ENCODE assay signal across 26 cellular contexts in the genomic region with DNA sequence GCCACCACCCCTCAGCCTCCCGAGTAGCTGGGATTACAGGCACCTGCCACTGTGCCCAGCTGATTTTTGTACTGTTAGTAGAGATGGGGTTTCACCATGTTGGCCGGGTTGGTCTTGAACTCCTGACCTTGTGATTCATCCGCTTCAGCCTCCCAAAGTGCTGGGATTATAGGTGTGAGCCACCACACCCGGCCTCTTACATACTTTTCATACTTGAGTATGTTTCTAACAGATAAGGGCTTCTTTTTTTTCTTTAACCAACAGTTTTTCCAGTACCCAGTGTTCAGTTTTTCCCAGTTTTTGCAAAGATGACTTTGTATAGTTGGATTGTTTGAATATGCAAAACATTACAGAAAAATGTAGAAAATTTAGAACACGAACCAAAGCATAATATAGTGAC. TPM values are rescaled to one million over a fixed set of nuclear protein-coding genes. Genes with fewer than 3 reads are reported as not detected.
DNase-seq lines count a peak whose midpoint lies in the region; ATAC-seq lines count a peak whose summit lies in the region.
"Had no signal": no experiment of that assay in that cellular context is flagged by ENCODE, and none has a peak within 500 bp of the region (broad histone marks: within the 10 kb centered on the region; RNA-seq: fewer than 3 reads in every experiment).

No MANE protein-coding gene starts in this region.

- no peak for ATAC-seq in activated naive CD4-positive, alpha-beta T cell treated with anti-CD3 and anti-CD28 coated beads, Interleukin-2, amount 50 U/mL, for 72 hours
- ATAC-seq in effector memory CD8-positive, alpha-beta T cell (replicated peaks), result no peak
- no peak for ATAC-seq in stimulated activated memory B cell treated with anti-CD40 and anti-IgM and Interleukin-4, amounts not matched to agents 10 μg/mL and 1 μg/mL and 100 μg/mL, for 72 hours
- no peak for ATAC-seq in left colon
- ATAC-seq: activated CD4-positive, CD25-positive, alpha-beta regulatory T cell treated with anti-CD3 and anti-CD28 coated beads, Interleukin-2, amount 50 U/mL, for 24 hours; gastroesophageal sphincter had no signal

- H3K36me3 Mint-ChIP-seq in activated naive CD4-positive, alpha-beta T cell treated with anti-CD3 and anti-CD28 coated beads for 36 hours (ENCODE audit: low read depth), result peaks cover 48% of the 10 kb centered on the region
- H3K36me3 Mint-ChIP-seq in activated naive CD4-positive, alpha-beta T cell treated with anti-CD3 and anti-CD28 coated beads, Interleukin-2, amount 50 U/mL, for 72 hours, result peaks cover 6 to 41% of the 10 kb centered on the region in 2 donors
- H3K36me3 Mint-ChIP-seq in effector memory CD8-positive, alpha-beta T cell (ENCODE audit: insufficient read depth), result peaks cover 64% of the 10 kb centered on the region
- peaks cover 21% of the 10 kb centered on the region for H3K36me3 Mint-ChIP-seq in stimulated activated memory B cell treated with anti-CD40 and anti-IgM and Interleukin-4, amounts not matched to agents 10 μg/mL and 1 μg/mL and 100 μg/mL, for 72 hours

- no peak for DNase-seq in activated naive CD4-positive, alpha-beta T cell treated with anti-CD3 and anti-CD28 coated beads for 36 hours
- DNase-seq in activated naive CD4-positive, alpha-beta T cell treated with anti-CD3 and anti-CD28 coated beads, Interleukin-2, amount 50 U/mL, for 72 hours (ENCODE audit: low spot score in 2 of 2), result no peak
- DNase-seq in NCI-H226, result peak; percentile 51
- DNase-seq in effector memory CD8-positive, alpha-beta T cell, result no peak
- DNase-seq in activated CD4-positive, alpha-beta T cell treated with anti-CD3 and anti-CD28 coated beads, Interleukin-2, amount 50 U/mL, for 48 hours, result no peak
- no peak for DNase-seq in OCI-M1 (lab: John Stamatoyannopoulos, UW)
- DNase-seq in left colon, result no peak
- DNase-seq: activated CD8-positive, alpha-beta memory T cell treated with anti-CD3 and anti-CD28 coated beads for 24 hours; BE2C; brain microvascular endothelial cell; colonic mucosa; DMS79 treated with DMSO at 0.1 percent for 48 hours; esophagus squamous epithelium; H7; islet precursor cell; lower lobe of right lung; MM.1S; NCI-H1436; NCI-H524 treated with DMSO at 0.1 percent for 48 hours; nucleus accumbens; stimulated activated CD4-positive, alpha-beta T cell treated with anti-CD3 and anti-CD28 coated beads, Interleukin-2, amount 100 ng/mL, for 48 hours; stimulated activated naive CD4-positive, alpha-beta T cell treated with Interleukin-2 at 50 U/mL for 16 hours had no signal

- H3K9me3 Mint-ChIP-seq in activated naive CD4-positive, alpha-beta T cell treated with anti-CD3 and anti-CD28 coated beads for 36 hours, result no peaks in the 10 kb centered on the region
- no peaks in the 10 kb centered on the region for H3K9me3 Mint-ChIP-seq in activated naive CD4-positive, alpha-beta T cell treated with anti-CD3 and anti-CD28 coated beads, Interleukin-2, amount 50 U/mL, for 72 hours
- no peaks in the 10 kb centered on the region for H3K9me3 Mint-ChIP-seq in effector memory CD8-positive, alpha-beta T cell
- H3K9me3 Mint-ChIP-seq in stimulated activated memory B cell treated with anti-CD40 and anti-IgM and Interleukin-4, amounts not matched to agents 10 μg/mL and 1 μg/mL and 100 μg/mL, for 72 hours, result no peaks in the 10 kb centered on the region
- H3K9me3 Mint-ChIP-seq: activated T-helper 1 cell treated with anti-CD3 and anti-CD28 coated beads, Interleukin-12 subunit alpha, Interleukin-12 subunit beta, Interleukin-2, Interleukin-4 antibody, amounts not matched to agents 30 ng/mL and 10 ng/mL and 1 ng/mL, durations not matched to agents 14 hours and 24 hours and 36 hours had no signal

- H3K4me3 Mint-ChIP-seq in activated naive CD4-positive, alpha-beta T cell treated with anti-CD3 and anti-CD28 coated beads for 36 hours, result no peak overlapping the region
- peak overlapping the region; percentile 23 to 44 for H3K4me3 Mint-ChIP-seq in effector memory CD8-positive, alpha-beta T cell
- H3K4me3 Mint-ChIP-seq in stimulated activated memory B cell treated with anti-CD40 and anti-IgM and Interleukin-4, amounts not matched to agents 10 μg/mL and 1 μg/mL and 100 μg/mL, for 72 hours, result no peak overlapping the region
- H3K4me3 Mint-ChIP-seq: activated T-helper 1 cell treated with anti-CD3 and anti-CD28 coated beads, Interleukin-12 subunit alpha, Interleukin-12 subunit beta, Interleukin-2, Interleukin-4 antibody, amounts not matched to agents 30 ng/mL and 10 ng/mL and 1 ng/mL, durations not matched to agents 14 hours and 24 hours and 36 hours had no signal

- CTCF ChIA-PET in activated naive CD4-positive, alpha-beta T cell treated with anti-CD3 and anti-CD28 coated beads for 36 hours (lab: Charles Lee), result interaction anchor here (0.7 to 3.3 kb wide), 3 partner anchors 12 to 163 kb away, joined by 3 to 11 read pairs (median 6); no protein-coding TSS in a partner anchor

- H3K27me3 Mint-ChIP-seq in activated naive CD4-positive, alpha-beta T cell treated with anti-CD3 and anti-CD28 coated beads for 36 hours (ENCODE audit: low read depth), result no peaks in the 10 kb centered on the region
- no peaks in the 10 kb centered on the region for H3K27me3 Mint-ChIP-seq in effector memory CD8-positive, alpha-beta T cell
- H3K27me3 Mint-ChIP-seq in stimulated activated memory B cell treated with anti-CD40 and anti-IgM and Interleukin-4, amounts not matched to agents 10 μg/mL and 1 μg/mL and 100 μg/mL, for 72 hours, result no peaks in the 10 kb centered on the region

- peaks cover 91% of the 10 kb centered on the region for H3K4me1 Mint-ChIP-seq in activated naive CD4-positive, alpha-beta T cell treated with anti-CD3 and anti-CD28 coated beads for 36 hours (ENCODE audit: low read depth)
- peaks cover 62 to 81% of the 10 kb centered on the region in 2 donors for H3K4me1 Mint-ChIP-seq in effector memory CD8-positive, alpha-beta T cell (ENCODE audit: low read depth in 2 of 2)
- H3K4me1 Mint-ChIP-seq in stimulated activated memory B cell treated with anti-CD40 and anti-IgM and Interleukin-4, amounts not matched to agents 10 μg/mL and 1 μg/mL and 100 μg/mL, for 72 hours, result peaks cover 84% of the 10 kb centered on the region

- peak overlapping the region; percentile 61 for H3K27ac Mint-ChIP-seq in activated naive CD4-positive, alpha-beta T cell treated with anti-CD3 and anti-CD28 coated beads for 36 hours
- peak overlapping the region in 1 of 2 donors; percentile 74 for H3K27ac Mint-ChIP-seq in activated naive CD4-positive, alpha-beta T cell treated with anti-CD3 and anti-CD28 coated beads, Interleukin-2, amount 50 U/mL, for 72 hours
- H3K27ac Mint-ChIP-seq in effector memory CD8-positive, alpha-beta T cell, result peak overlapping the region; percentile 52 to 78
- H3K27ac Mint-ChIP-seq in stimulated activated memory B cell treated with anti-CD40 and anti-IgM and Interleukin-4, amounts not matched to agents 10 μg/mL and 1 μg/mL and 100 μg/mL, for 72 hours, result peak overlapping the region; percentile 57
- H3K27ac Mint-ChIP-seq: activated T-helper 1 cell treated with anti-CD3 and anti-CD28 coated beads, Interleukin-12 subunit alpha, Interleukin-12 subunit beta, Interleukin-2, Interleukin-4 antibody, amounts not matched to agents 30 ng/mL and 10 ng/mL and 1 ng/mL, durations not matched to agents 14 hours and 24 hours and 36 hours had no signal

- intact Hi-C loops in activated naive CD4-positive, alpha-beta T cell treated with anti-CD3 and anti-CD28 coated beads for 36 hours (cut with micrococcal nuclease), result loop anchor here (5.0 kb wide), 1 partner anchor 40 kb away; no protein-coding TSS in a partner anchor
- intact Hi-C loops in left colon (cut with DNase I, micrococcal nuclease), result loop anchor here in 1 of 2 donors (10.0 kb wide), 1 partner anchor 107 kb away; no protein-coding TSS in a partner anchor

RNA-seq across cellular contexts. Expression of gene EIF4H, which starts 7.7 kb away (rescaled TPM):
- total RNA-seq in activated naive CD4-positive, alpha-beta T cell treated with anti-CD3 and anti-CD28 coated beads for 36 hours, result 100 to 1,000 TPM; 492 to 518 TPM
- 100 to 1,000 TPM; 255 to 470 TPM for total RNA-seq in activated naive CD4-positive, alpha-beta T cell treated with anti-CD3 and anti-CD28 coated beads, Interleukin-2, amount 50 U/mL, for 72 hours
- 100 to 1,000 TPM; 250 to 271 TPM for total RNA-seq in left colon

RNA-seq across cellular contexts. Expression of gene LAT2, which starts 28.0 kb away (rescaled TPM):
- 1 to 10 TPM; 2.4 to 2.6 TPM for total RNA-seq in activated naive CD4-positive, alpha-beta T cell treated with anti-CD3 and anti-CD28 coated beads for 36 hours
- total RNA-seq in activated naive CD4-positive, alpha-beta T cell treated with anti-CD3 and anti-CD28 coated beads, Interleukin-2, amount 50 U/mL, for 72 hours, result 1 to 10 TPM; 7.7 to 9.6 TPM
- 1 to 10 TPM; 1.1 to 6.9 TPM for total RNA-seq in left colon

Comparison
In these comparisons a context has a peak if more than half of its experiments do, and no peak if none do; other contexts are left out.
1. H3K4me3 Mint-ChIP-seq: peak in effector memory CD8-positive, alpha-beta T cell (2 of 2); none in activated naive CD4-positive, alpha-beta T cell treated with anti-CD3 and anti-CD28 coated beads for 36 hours (single experiment) and stimulated activated memory B cell treated with anti-CD40 and anti-IgM and Interleukin-4, amounts not matched to agents 10 μg/mL and 1 μg/mL and 100 μg/mL, for 72 hours (single experiment).